Comparison of ENCODE assay signal across 12 cellular contexts in the genomic region with DNA sequence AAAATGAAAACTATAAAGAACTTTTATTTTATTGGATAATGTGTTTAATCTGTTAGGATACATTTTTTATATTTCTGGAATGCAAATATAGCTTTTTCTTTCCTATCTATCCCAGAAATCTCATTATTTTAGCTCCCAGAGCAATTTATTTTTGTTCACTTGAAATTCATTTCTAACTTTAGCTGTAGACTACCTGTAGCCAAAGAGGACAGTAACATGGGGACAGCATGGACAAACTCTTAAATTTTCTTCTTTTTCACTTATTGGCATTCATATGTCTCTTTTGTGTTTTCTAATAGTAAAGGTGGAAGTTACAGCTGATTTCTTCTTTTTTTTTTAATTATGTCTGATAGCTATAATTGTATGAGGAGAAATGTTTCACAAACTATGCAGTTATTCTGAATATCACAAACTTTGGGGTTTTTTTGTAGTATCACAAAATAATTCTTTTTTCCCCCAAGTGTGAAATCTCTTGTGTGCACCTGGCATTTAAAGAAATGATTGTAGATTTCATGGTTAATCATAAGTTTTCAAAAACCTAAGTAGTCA. TPM values are rescaled to one million over a fixed set of nuclear protein-coding genes. Genes with fewer than 3 reads are reported as not detected.
DNase-seq lines count a peak whose midpoint lies in the region; ATAC-seq and TF ChIP-seq lines count a peak whose summit lies in the region.
"Had no signal": no experiment of that assay in that cellular context is flagged by ENCODE, and none has a peak within 500 bp of the region (broad histone marks: within the 10 kb centered on the region; RNA-seq: fewer than 3 reads in every experiment).

No MANE protein-coding gene starts in this region.

- peaks cover 18% of the 10 kb centered on the region for H3K36me3 Mint-ChIP-seq in natural killer cell treated with Interleukin-12 subunit alpha and Interleukin-12 subunit beta and Interleukin-15 and Interleukin-18, amount 100 ng/mL, for 72 hours
- H3K36me3 Mint-ChIP-seq in natural killer cell = peaks cover 8% of the 10 kb centered on the region
- peaks cover 38 to 59% of the 10 kb centered on the region in 2 donors for H3K36me3 Mint-ChIP-seq in activated naive CD4-positive, alpha-beta T cell treated with anti-CD3 and anti-CD28 coated beads, Interleukin-2, amount 50 U/mL, for 72 hours

- TF ChIP-seq CTCF in natural killer cell (IDR thresholded peaks at IDR 0.05) = no peak

- ATAC-seq in natural killer cell treated with Interleukin-12 subunit alpha and Interleukin-12 subunit beta and Interleukin-15 and Interleukin-18, amount 100 ng/mL, for 72 hours = no peak
- ATAC-seq in natural killer cell (no peak), GM21367 (IDR thresholded peaks at IDR 0.05; ENCODE audit: unreplicated experiment) (no peak), aorta (ENCODE audit: low FRiP score) (no peak), GM21576 (IDR thresholded peaks at IDR 0.05; ENCODE audit: unreplicated experiment) (no peak)
- no peak for ATAC-seq in activated naive CD4-positive, alpha-beta T cell treated with anti-CD3 and anti-CD28 coated beads, Interleukin-2, amount 50 U/mL, for 72 hours

- H3K9me3 Mint-ChIP-seq in natural killer cell treated with Interleukin-12 subunit alpha and Interleukin-12 subunit beta and Interleukin-15 and Interleukin-18, amount 100 ng/mL, for 72 hours = no peaks in the 10 kb centered on the region
- peaks cover 0 to 2% of the 10 kb centered on the region in 2 donors for H3K9me3 Mint-ChIP-seq in natural killer cell
- peaks cover 5% of the 10 kb centered on the region in 2 donors for H3K9me3 Mint-ChIP-seq in activated naive CD4-positive, alpha-beta T cell treated with anti-CD3 and anti-CD28 coated beads, Interleukin-2, amount 50 U/mL, for 72 hours

- peak overlapping the region; percentile 16 for H3K4me3 Mint-ChIP-seq in natural killer cell treated with Interleukin-12 subunit alpha and Interleukin-12 subunit beta and Interleukin-15 and Interleukin-18, amount 100 ng/mL, for 72 hours
- H3K4me3 Mint-ChIP-seq in natural killer cell = no peak overlapping the region

- H3K36me3 ChIP-seq in aorta (ENCODE audit: control insufficient read depth in 1 of 2, insufficient read depth in 2 of 2, low read length in 1 of 2) = no peaks in the 10 kb centered on the region

- no peak overlapping the region for H3K4me3 ChIP-seq in aorta (ENCODE audit: low read length in 2 of 2)
- H3K4me3 ChIP-seq: esophagus muscularis mucosa had no signal

- H3K27ac ChIP-seq in aorta (ENCODE audit: low read depth in 1 of 2, low read length in 2 of 2) = no peak overlapping the region

- H3K27me3 Mint-ChIP-seq in natural killer cell treated with Interleukin-12 subunit alpha and Interleukin-12 subunit beta and Interleukin-15 and Interleukin-18, amount 100 ng/mL, for 72 hours = no peaks in the 10 kb centered on the region
- no peaks in the 10 kb centered on the region for H3K27me3 Mint-ChIP-seq in natural killer cell (ENCODE audit: low read depth in 2 of 2)

- peak overlapping the region; percentile 81 to 98 for H3K27ac Mint-ChIP-seq in natural killer cell treated with Interleukin-12 subunit alpha and Interleukin-12 subunit beta and Interleukin-15 and Interleukin-18, amount 100 ng/mL, for 72 hours
- H3K27ac Mint-ChIP-seq in natural killer cell = no peak overlapping the region
- H3K27ac Mint-ChIP-seq in activated naive CD4-positive, alpha-beta T cell treated with anti-CD3 and anti-CD28 coated beads, Interleukin-2, amount 50 U/mL, for 72 hours = peak overlapping the region; percentile 99 to 100

- no peaks in the 10 kb centered on the region for H3K27me3 ChIP-seq in aorta (ENCODE audit: control insufficient read depth in 1 of 2, insufficient read depth in 2 of 2, low read length in 1 of 2)
- H3K27me3 ChIP-seq: esophagus muscularis mucosa had no signal

- intact Hi-C loops in natural killer cell (cut with micrococcal nuclease) (no loop called here), aorta (cut with DNase I) (no loop called here)

- no peaks in the 10 kb centered on the region for H3K9me3 ChIP-seq in aorta (ENCODE audit: control insufficient read depth, low read length)
- H3K9me3 ChIP-seq: esophagus muscularis mucosa had no signal

- H3K4me1 Mint-ChIP-seq in natural killer cell treated with Interleukin-12 subunit alpha and Interleukin-12 subunit beta and Interleukin-15 and Interleukin-18, amount 100 ng/mL, for 72 hours (ENCODE audit: low read depth in 2 of 2) = peaks cover 27 to 30% of the 10 kb centered on the region in 2 donors
- H3K4me1 Mint-ChIP-seq in natural killer cell = peaks cover 0 to 5% of the 10 kb centered on the region in 2 donors

- DNase-seq in natural killer cell treated with Interleukin-12 subunit alpha and Interleukin-12 subunit beta and Interleukin-15 and Interleukin-18, amount 100 ng/mL, for 72 hours (ENCODE audit: low spot score) = no peak
- DNase-seq in natural killer cell = no peak
- no peak for DNase-seq in activated naive CD4-positive, alpha-beta T cell treated with anti-CD3 and anti-CD28 coated beads, Interleukin-2, amount 50 U/mL, for 72 hours (ENCODE audit: low spot score in 2 of 2)
- DNase-seq in kidney tubule cell (ENCODE audit: low spot score) = peak; percentile 19
- DNase-seq in GM19240 (ENCODE audit: insufficient read length, low spot score) = no peak
- no peak for DNase-seq in aorta
- DNase-seq: central memory CD4-positive, alpha-beta T cell; stimulated activated CD4-positive, alpha-beta T cell treated with anti-CD3 and anti-CD28 coated beads, Interleukin-4, amount 100 ng/mL, for 1 hour; T-helper 9 cell had no signal

- no peaks in the 10 kb centered on the region for H3K4me1 ChIP-seq in aorta (ENCODE audit: control insufficient read depth in 1 of 2, insufficient read depth in 2 of 2, low read length in 2 of 2)

RNA-seq across cellular contexts. Expression of gene VMP1, which starts 55.4 kb away (rescaled TPM):
- 100 to 1,000 TPM; 225 to 292 TPM for total RNA-seq in natural killer cell treated with Interleukin-12 subunit alpha and Interleukin-12 subunit beta and Interleukin-15 and Interleukin-18, amount 100 ng/mL, for 72 hours
- total RNA-seq in natural killer cell (100 to 1,000 TPM; 136 to 175 (median 162) TPM), aorta (100 to 1,000 TPM; 451 to 507 TPM)
- total RNA-seq in activated naive CD4-positive, alpha-beta T cell treated with anti-CD3 and anti-CD28 coated beads, Interleukin-2, amount 50 U/mL, for 72 hours = 100 to 1,000 TPM; 344 to 725 TPM
- 100 to 1,000 TPM in 1 of 2 donors, 10 to 100 TPM in 1; 43.3 to 253 TPM for polyA plus RNA-seq in aorta

RNA-seq across cellular contexts. Expression of gene PTRH2, which starts 55.7 kb away (rescaled TPM):
- 10 to 100 TPM; 25.8 to 48.8 TPM for total RNA-seq in natural killer cell treated with Interleukin-12 subunit alpha and Interleukin-12 subunit beta and Interleukin-15 and Interleukin-18, amount 100 ng/mL, for 72 hours
- 10 to 100 TPM in 1 of 3 donors, 1 to 10 TPM in 2; 5.9 to 10.5 (median 6.6) TPM for total RNA-seq in natural killer cell
- 10 to 100 TPM; 18.9 to 42.8 TPM for total RNA-seq in activated naive CD4-positive, alpha-beta T cell treated with anti-CD3 and anti-CD28 coated beads, Interleukin-2, amount 50 U/mL, for 72 hours
- 10 to 100 TPM; 14.8 to 19.6 TPM for total RNA-seq in aorta
- 10 to 100 TPM; 13.4 to 16.8 TPM for polyA plus RNA-seq in aorta

Comparison
In these comparisons a context has a peak if more than half of its experiments do, and no peak if none do; other contexts are left out.
1. H3K27ac Mint-ChIP-seq: peak in natural killer cell treated with Interleukin-12 subunit alpha and Interleukin-12 subunit beta and Interleukin-15 and Interleukin-18, amount 100 ng/mL, for 72 hours (2 of 2) and activated naive CD4-positive, alpha-beta T cell treated with anti-CD3 and anti-CD28 coated beads, Interleukin-2, amount 50 U/mL, for 72 hours (2 of 2); none in natural killer cell (0 of 2).